30 cellular contexts compared by ENCODE assay signal in genomic region chr15:63025460-63025859, GRCh38. TPM values are rescaled to one million over a fixed set of nuclear protein-coding genes. Genes with fewer than 3 reads are reported as not detected.
DNase-seq lines count a peak whose midpoint lies in the region; ATAC-seq, FAIRE-seq and TF ChIP-seq lines count a peak whose summit lies in the region.
"Had no signal": no experiment of that assay in that cellular context is flagged by ENCODE, and none has a peak within 500 bp of the region (broad histone marks: within the 10 kb centered on the region; RNA-seq: fewer than 3 reads in every experiment).

No MANE protein-coding gene starts in this region.

- TF ChIP-seq RAD21 in K562 (CRISPR knock-in tag; conservative IDR thresholded peaks at IDR 0.05 in 1 of 2, IDR thresholded peaks at IDR 0.05 in 1 of 2) = peak in 1 of 2 experiments; percentile 28; a peak in 2 of 4 replicates

- H3K36me3 ChIP-seq in A673 (ENCODE audit: insufficient read depth, low read length, poor library complexity, severe bottlenecking) (no peaks in the 10 kb centered on the region), PC-3 (ENCODE audit: low read depth, low read length) (no peaks in the 10 kb centered on the region), K562 (ENCODE audit: control insufficient read depth, insufficient read depth, low read length) (no peaks in the 10 kb centered on the region), heart left ventricle (no peaks in the 10 kb centered on the region)
- H3K36me3 ChIP-seq: heart right ventricle, pancreas, right atrium auricular region, SJSA1, stomach, tibial nerve had no signal

- intact Hi-C loops in A673 (cut with micrococcal nuclease; ENCODE audit: unreplicated experiment) (no loop called here), PC-3 (cut with micrococcal nuclease) (no loop called here), K562 (cut with micrococcal nuclease) (no loop called here), heart left ventricle (cut with DNase I) (no loop called here)

- no peak overlapping the region for H3K27ac ChIP-seq in A673 (ENCODE audit: low read depth, low read length, poor library complexity, severe bottlenecking)
- no peak overlapping the region for H3K27ac ChIP-seq in PC-3 (ENCODE audit: low read length)
- H3K27ac ChIP-seq in K562 (ENCODE audit: extremely low read depth, low read depth, low read length) = no peak overlapping the region
- no peak overlapping the region for H3K27ac ChIP-seq in heart left ventricle
- H3K27ac ChIP-seq: dorsolateral prefrontal cortex, epithelial cell of prostate, heart right ventricle, pancreas, right atrium auricular region, SJSA1, stomach, tibial nerve had no signal

- peak; percentile 42 for FAIRE-seq in K562 (lab: Jason Lieb, UNC)
- FAIRE-seq: astrocyte, D721Med, GM12892, pancreas had no signal

- TF ChIP-seq POLR2A in K562 (conservative IDR thresholded peaks at IDR 0.05) (no peak), heart left ventricle (IDR thresholded peaks at IDR 0.05) (no peak)

- H3K4me3 ChIP-seq in A673 (ENCODE audit: low read depth, low read length, poor library complexity, severe bottlenecking) (no peak overlapping the region), PC-3 (ENCODE audit: low read length) (no peak overlapping the region), K562 (no peak overlapping the region), heart left ventricle (no peak overlapping the region)
- H3K4me3 ChIP-seq: dorsolateral prefrontal cortex, heart right ventricle, pancreas, right atrium auricular region, SJSA1, stomach, tibial nerve had no signal

- H3K79me2 ChIP-seq in PC-3 (ENCODE audit: low read length) = no peaks in the 10 kb centered on the region
- no peaks in the 10 kb centered on the region for H3K79me2 ChIP-seq in K562 (ENCODE audit: control insufficient read depth, insufficient read depth, low read length)

- no peaks in the 10 kb centered on the region for H3F3A ChIP-seq in PC-3 (ENCODE audit: low read length, unreplicated experiment)

- TF ChIP-seq CTCF in A673 (conservative IDR thresholded peaks at IDR 0.05; ENCODE audit: low read depth, low read length) (peak; percentile 19; the same call in 1 of the 2 replicates), PC-3 (conservative IDR thresholded peaks at IDR 0.05; ENCODE audit: low read depth, low read length) (0 out of 2 replicates have a peak, but pooled peaks have one; percentile 17), K562 (IDR thresholded peaks at IDR 0.05 in 2 of 3, conservative IDR thresholded peaks at IDR 0.05 in 1 of 3; ENCODE audit: insufficient read depth in 2 of 3, low read depth in 1 of 3, low read length in 3 of 3) (peak in 1 of 3 experiments; percentile 27; a peak in 1 of 6 replicates), heart left ventricle (IDR thresholded peaks at IDR 0.05) (no peak)

- no peaks in the 10 kb centered on the region for H3K9me2 ChIP-seq in PC-3 (replicated peaks; ENCODE audit: low read length)

- no peak for DNase-seq in A673 (ENCODE audit: low spot score)
- DNase-seq in HEK293T (ENCODE audit: extremely low spot score) = peak; percentile 17
- DNase-seq in PC-3 = no peak
- peak in 1 of 4 experiments; percentile 26 for DNase-seq in K562 (ENCODE audit: extremely low read depth in 1 of 4, low spot score in 3 of 4)
- DNase-seq in heart left ventricle = no peak
- no peak for DNase-seq in H4 (ENCODE audit: low spot score)
- DNase-seq: activated B cell treated with CpG ODN at 0.5 μM for 24 hours; activated CD4-positive, alpha-beta memory T cell treated with anti-CD3 and anti-CD28 coated beads for 36 hours; activated naive CD8-positive, alpha-beta T cell treated with anti-CD3 and anti-CD28 coated beads for 36 hours; central memory CD4-positive, alpha-beta T cell; dorsolateral prefrontal cortex; heart right ventricle; naive B cell; NCI-H1092; NCI-H187 treated with DMSO at 0.1 percent for 48 hours; NCI-H748 treated with DMSO at 0.1 percent for 48 hours; pancreas; stimulated activated CD4-positive, alpha-beta T cell treated with anti-CD3 and anti-CD28 coated beads, Interleukin-12 subunit alpha, Interleukin-12 subunit beta, amount 100 ng/mL, for 4 hours; stomach; T-helper 17 cell had no signal

- H3K9me3 ChIP-seq in A673 (ENCODE audit: low read depth, low read length, poor library complexity, severe bottlenecking) = no peaks in the 10 kb centered on the region
- H3K9me3 ChIP-seq in PC-3 (ENCODE audit: low read length) = no peaks in the 10 kb centered on the region
- no peaks in the 10 kb centered on the region for H3K9me3 ChIP-seq in K562 (replicated peaks; ENCODE audit: control insufficient read depth, insufficient read depth, low read depth, low read length)
- H3K9me3 ChIP-seq in heart left ventricle = no peaks in the 10 kb centered on the region
- H3K9me3 ChIP-seq: heart right ventricle, pancreas, right atrium auricular region, SJSA1, stomach, tibial nerve had no signal

- H4K20me1 ChIP-seq in PC-3 (ENCODE audit: low read length) (no peaks in the 10 kb centered on the region), K562 (replicated peaks; ENCODE audit: control insufficient read depth, insufficient read depth, low read length) (no peaks in the 10 kb centered on the region)

- TF ChIP-seq EP300 in K562 (IDR thresholded peaks at IDR 0.05; ENCODE audit: low read length) = no peak

- WGBS in K562 (ENCODE audit: insufficient coverage, low coverage, missing lambda C conversion rate) = 2% methylated on average over 6 of the region's 6 CpGs
- 92 to 97% (median 92%) methylated on average over 6 of the region's 6 CpGs for WGBS in heart left ventricle, 4 donors

- CTCF ChIA-PET in A673 (lab: Charles Lee) (no interaction called here), HEK293T (lab: Yijun Ruan, JAX) (no interaction called here), PC-3 (lab: Charles Lee) (no interaction called here), K562 (lab: Yijun Ruan, JAX; ENCODE audit: low intra/inter-chr PET ratio) (no interaction called here)

- H3K9ac ChIP-seq in PC-3 (ENCODE audit: low read length) (no peak overlapping the region), K562 (ENCODE audit: insufficient read depth in 1 of 2, low read depth in 2 of 2, low read length in 2 of 2) (no peak overlapping the region)

- BruUV-seq in A673 (replicated peaks; lab: Mats Ljungman, UMichigan) = no TSS peak
- no TSS peak for BruUV-seq in PC-3 (replicated peaks; lab: Mats Ljungman, UMichigan)
- no TSS peak for BruUV-seq in K562 (replicated peaks; lab: Mats Ljungman, UMichigan)

- no peak overlapping the region for H2AFZ ChIP-seq in PC-3 (ENCODE audit: low read length)
- H2AFZ ChIP-seq in K562 (ENCODE audit: low read depth, low read length) = no peak overlapping the region

- in situ Hi-C loops in K562 (cut with MboI) = no loop called here

- H3K4me1 ChIP-seq in A673 (ENCODE audit: insufficient read depth, low read length, poor library complexity, severe bottlenecking) = no peaks in the 10 kb centered on the region
- peaks cover under 1% of the 10 kb centered on the region for H3K4me1 ChIP-seq in PC-3 (ENCODE audit: insufficient read depth, low read length)
- no peaks in the 10 kb centered on the region for H3K4me1 ChIP-seq in K562 (replicated peaks in 1 of 2; ENCODE audit: control insufficient read depth in 2 of 2, insufficient read depth in 2 of 2, low read length in 2 of 2)
- H3K4me1 ChIP-seq in heart left ventricle = peaks cover 0 to 9% (median 0%) of the 10 kb centered on the region in 12 donors
- H3K4me1 ChIP-seq: pancreas, right atrium auricular region had no signal

- ATAC-seq in PC-3 = no peak
- ATAC-seq in K562 = peak; percentile 73
- no peak for ATAC-seq in HG03571 (IDR thresholded peaks at IDR 0.05; ENCODE audit: unreplicated experiment)
- ATAC-seq in GM18861 (IDR thresholded peaks at IDR 0.05; ENCODE audit: unreplicated experiment) = no peak
- ATAC-seq in heart left ventricle = no peak
- ATAC-seq: heart right ventricle, left lobe of liver, pancreas, T-helper 17 cell had no signal

- H3K9me1 ChIP-seq in K562 (ENCODE audit: control insufficient read depth, insufficient read depth, low read length) = no peaks in the 10 kb centered on the region

- H3K4me2 ChIP-seq in PC-3 (ENCODE audit: low read length) (no peak overlapping the region), K562 (ENCODE audit: insufficient read depth, low read length) (no peak overlapping the region)

- POLR2A ChIA-PET in A673 (lab: Charles Lee; ENCODE audit: low non-redundant PET) = no interaction called here
- POLR2A ChIA-PET in HEK293T (lab: Yijun Ruan, JAX) = no interaction called here
- POLR2A ChIA-PET in PC-3 (lab: Charles Lee; ENCODE audit: unreplicated experiment) = no interaction called here
- POLR2A ChIA-PET in K562 (lab: Yijun Ruan, JAX) = no interaction called here

- H3K27me3 ChIP-seq in A673 (replicated peaks; ENCODE audit: insufficient read depth, low read depth, low read length, poor library complexity) (no peaks in the 10 kb centered on the region), PC-3 (ENCODE audit: low read length) (no peaks in the 10 kb centered on the region), K562 (ENCODE audit: control insufficient read depth in 2 of 2, insufficient read depth in 2 of 2, low read length in 2 of 2) (peaks cover 8 to 34% of the 10 kb centered on the region in 2 experiments; a peak in 4 of 5 replicates), heart left ventricle (no peaks in the 10 kb centered on the region)
- H3K27me3 ChIP-seq: heart right ventricle, pancreas, right atrium auricular region, SJSA1, stomach, tibial nerve had no signal

RNA-seq across cellular contexts. Expression of gene TPM1, which starts 17.1 kb away (rescaled TPM):
- total RNA-seq in A673 (2021) (31.2 and 34.5 TPM in 2 replicates), PC-3 (2014; rRNA removed) (127 and 156 TPM in 2 replicates), K562 (2014; rRNA removed) (49.9 and 52.9 TPM in 2 replicates), K562 (2014; rRNA removed; fragmentation: Illumina TruSeq; extraction: Trizol) (49.2 and 51.0 TPM in 2 replicates), K562 (2015; rRNA removed; fragmentation: Illumina TruSeq; extraction: Trizol) (42.0 and 43.1 TPM in 2 replicates), K562 (2021) (37.2 and 38.5 TPM in 2 replicates), heart left ventricle (over 10,000 TPM in 7 of 9 donors, 1,000 to 10,000 TPM in 2; 9,722 to 18,689 (median 13,330) TPM)
- 40.0 and 70.8 TPM in 2 replicates for total RNA-seq in K562 (2011; cell fraction: chromatin; rRNA removed; ENCODE audit: low replicate concordance)
- total RNA-seq in K562 (2011; cell fraction: nucleolus; rRNA removed) = 25.8 and 35.0 TPM in 2 replicates
- 50.5 and 78.6 TPM in 2 replicates for total RNA-seq in K562 (2011; cell fraction: nucleoplasm; rRNA removed)
- polyA plus RNA-seq in K562 (2011; rRNA removed) (36.0 and 42.1 TPM in 2 replicates), K562 (2014; fragmentation: Illumina TruSeq; extraction: Trizol) (40.0 and 49.5 TPM in 2 replicates), K562 (2014; fragmentation: Nextera tagmentation; extraction: Ambion mirVana) (10 to 100 TPM in 1 of 2 experiments, 1 to 10 TPM in 1; 8.1 to 11.1 TPM), K562 (2014; rRNA removed) (53.9 and 54.5 TPM in 2 replicates), heart left ventricle (over 10,000 TPM; 13,651 to 16,217 TPM)
- 14.9 and 22.5 TPM in 2 replicates for polyA plus RNA-seq in K562 (2011; cell fraction: cytosol; rRNA removed)
- 33.8 and 50.9 TPM in 2 replicates for polyA plus RNA-seq in K562 (2011; cell fraction: nucleus; rRNA removed)
- 46.9 and 77.8 TPM in 2 replicates for polyA plus RNA-seq in K562 (2012)
- 28.7 and 39.2 TPM in 2 replicates for polyA minus RNA-seq in K562 (2011; rRNA and poly(A)+ RNA removed)
- 12.6 and 14.0 TPM in 2 replicates for polyA minus RNA-seq in K562 (2011; cell fraction: cytosol; rRNA and poly(A)+ RNA removed)
- 23.7 and 44.0 TPM in 2 replicates for polyA minus RNA-seq in K562 (2011; cell fraction: nucleus; rRNA and poly(A)+ RNA removed)
- total RNA-seq in H4 (2014; rRNA removed; shearing (Covaris generic)) = 375 and 436 TPM in 2 replicates

Comparison
In these comparisons a context has a peak if more than half of its experiments do, and no peak if none do; other contexts are left out.
1. CTCF ChIP-seq: peak in A673 (single experiment) and PC-3 (single experiment); none in heart left ventricle (0 of 12).
2. RNA of gene TPM1, which starts 17.1 kb away (total RNA-seq): 9,722 to 18,689 TPM in heart left ventricle; 375 to 436 TPM in H4, 127 to 156 TPM in PC-3, 25.8 to 78.6 TPM in K562 and 31.2 to 34.5 TPM in A673; every median in the first group is over 10 times any median in the second.